In the genomic region with DNA sequence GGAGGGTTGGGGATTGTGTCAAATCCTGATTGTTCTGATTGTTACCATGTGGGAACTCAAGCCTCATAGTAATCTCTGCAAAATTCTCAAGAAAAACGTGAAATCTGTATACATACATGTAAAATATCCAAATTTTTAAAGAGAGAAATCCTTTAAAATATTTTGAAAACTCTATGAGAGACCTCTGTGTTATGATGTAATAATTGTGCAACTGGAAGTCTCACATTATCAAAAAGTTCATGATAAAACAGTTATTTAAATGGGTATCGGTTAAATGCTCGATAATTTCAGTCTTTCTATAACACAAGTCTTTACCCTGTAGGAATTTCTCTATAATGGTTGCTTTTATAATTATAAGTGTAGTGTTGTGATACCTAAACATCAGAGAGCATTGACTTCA, we compare ENCODE assay signal across 36 cellular contexts.
"Had no signal": no experiment of that assay in that cellular context is flagged by ENCODE, and none has a peak within 500 bp of the region (broad histone marks: within the 10 kb centered on the region; RNA-seq: fewer than 3 reads in every experiment).

No MANE protein-coding gene starts in this region.

- H3K36me3 ChIP-seq: MG63 had no signal

- H3K4me3 ChIP-seq: MG63 had no signal

- DNase-seq: MG63, MM.1S, MV-4-11, NCI-H1048, NCI-H1092, NCI-H1092 treated with DMSO at 0.1 percent for 48 hours, NCI-H1105, NCI-H1105 treated with DMSO at 0.1 percent for 48 hours, NCI-H1417, NCI-H1417 treated with DMSO at 0.1 percent for 48 hours, NCI-H1436, NCI-H1436 treated with DMSO at 0.1 percent for 48 hours, NCI-H146, NCI-H1694, NCI-H1694 treated with DMSO at 0.1 percent for 48 hours, NCI-H187, NCI-H187 treated with DMSO at 0.1 percent for 48 hours, NCI-H1930, NCI-H2029, NCI-H2029 treated with DMSO at 0.1 percent for 48 hours, NCI-H2081, NCI-H2081 treated with DMSO at 0.1 percent for 48 hours, NCI-H2107, NCI-H2171, NCI-H2171 treated with DMSO at 0.1 percent for 48 hours, NCI-H2227 treated with DMSO at 0.1 percent for 48 hours, NCI-H226, NCI-H345, NCI-H446, NCI-H446 treated with DMSO at 0.1 percent for 48 hours, NCI-H510A, NCI-H510A treated with DMSO at 0.1 percent for 48 hours, NCI-H524, NCI-H524 treated with DMSO at 0.1 percent for 48 hours, NCI-H526, NCI-H526 treated with DMSO at 0.1 percent for 48 hours had no signal

- H3K27me3 ChIP-seq: MG63 had no signal

- H3K9me3 ChIP-seq: MG63 had no signal
